ENCODE assay signal across 1 cellular context in genomic region chr5:172866802-172867748, GRCh38.
TF ChIP-seq lines count a peak whose summit lies in the region.

No MANE protein-coding gene starts in this region.

TF ChIP-seq in liver, 16 proteins besides CTCF, POLR2A, EP300 and RAD21 (continued from another document):
- TF ChIP-seq MAX (IDR thresholded peaks at IDR 0.05) (no peak), YY1 (IDR thresholded peaks at IDR 0.05) (no peak), ZBTB33 (IDR thresholded peaks at IDR 0.05) (no peak), ATF3 (IDR thresholded peaks at IDR 0.05) (no peak), RXRA (IDR thresholded peaks at IDR 0.05) (peak; percentile 86 to 92), SP1 (IDR thresholded peaks at IDR 0.05) (peak; percentile 70), NR2F2 (IDR thresholded peaks at IDR 0.05) (no peak), FOXA1 (IDR thresholded peaks at IDR 0.05) (no peak), EGR1 (IDR thresholded peaks at IDR 0.05; ENCODE audit: low read depth in 2 of 2) (peak in 1 of 2 donors; percentile 25)
